In the genomic region with DNA sequence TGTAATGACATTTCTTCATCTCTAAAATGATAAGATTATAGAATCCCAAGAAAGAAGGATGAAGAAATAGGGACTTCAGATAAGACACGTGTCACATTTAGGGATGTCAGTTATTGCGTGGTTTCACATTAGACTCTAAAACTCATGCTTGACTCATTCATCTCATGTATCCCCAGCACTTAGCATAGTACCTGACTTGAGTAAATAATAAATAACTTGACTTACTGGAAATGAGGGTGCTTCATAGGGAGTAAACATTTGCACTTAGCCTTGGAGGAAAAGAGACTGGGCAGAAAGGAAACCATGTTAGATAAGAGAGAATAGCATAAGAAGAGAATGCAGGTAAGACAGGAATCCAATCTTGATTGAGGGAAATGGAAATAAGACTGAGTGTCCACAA, we compare ENCODE assay signal across 24 cellular contexts. TPM values are rescaled to one million over a fixed set of nuclear protein-coding genes. Genes with fewer than 3 reads are reported as not detected.
"Had no signal": no experiment of that assay in that cellular context is flagged by ENCODE, and none has a peak within 500 bp of the region (broad histone marks: within the 10 kb centered on the region; RNA-seq: fewer than 3 reads in every experiment).

No MANE protein-coding gene starts in this region.

- H3K27ac ChIP-seq: brain microvascular endothelial cell, coronary artery, tibial nerve, vagina, VCaP had no signal

- H3K4me3 ChIP-seq: coronary artery, tibial nerve, vagina had no signal

- H3K27me3 Mint-ChIP-seq: activated naive CD8-positive, alpha-beta T cell treated with anti-CD3 and anti-CD28 coated beads, Interleukin-2, amount 10 ng/mL, durations not matched to agents 7 days and 5 days; central memory CD8-positive, alpha-beta T cell had no signal

- H3K4me3 Mint-ChIP-seq: activated naive CD8-positive, alpha-beta T cell treated with anti-CD3 and anti-CD28 coated beads, Interleukin-2, amount 10 ng/mL, durations not matched to agents 7 days and 5 days; central memory CD8-positive, alpha-beta T cell; nephron had no signal

- H3K27ac Mint-ChIP-seq: activated naive CD8-positive, alpha-beta T cell treated with anti-CD3 and anti-CD28 coated beads, Interleukin-2, amount 10 ng/mL, durations not matched to agents 7 days and 5 days; nephron had no signal

- H3K4me1 ChIP-seq: vagina had no signal

- H3K27me3 ChIP-seq: brain microvascular endothelial cell, tibial nerve, vagina had no signal

- DNase-seq: activated CD4-positive, alpha-beta T cell treated with anti-CD3 and anti-CD28 coated beads for 1 hour; activated CD8-positive, alpha-beta memory T cell treated with anti-CD3 and anti-CD28 coated beads for 24 hours; activated CD8-positive, alpha-beta memory T cell treated with anti-CD3 and anti-CD28 coated beads, Interleukin-2, amount 50 U/mL, for 48 hours; activated naive CD8-positive, alpha-beta T cell treated with anti-CD3 and anti-CD28 coated beads, Interleukin-2, amount 10 ng/mL, durations not matched to agents 7 days and 5 days; anterior cingulate cortex; brain microvascular endothelial cell; hypothalamus; islet precursor cell; midbrain; nucleus accumbens; stimulated activated naive CD4-positive, alpha-beta T cell treated with Interleukin-2 at 50 U/mL for 16 hours; substantia nigra; T-helper 1 cell; T-helper 9 cell had no signal

- H3K9me3 ChIP-seq: tibial nerve, vagina had no signal

- H3K36me3 ChIP-seq: brain microvascular endothelial cell, vagina had no signal

- H3K9me3 Mint-ChIP-seq: activated naive CD8-positive, alpha-beta T cell treated with anti-CD3 and anti-CD28 coated beads, Interleukin-2, amount 10 ng/mL, durations not matched to agents 7 days and 5 days; central memory CD8-positive, alpha-beta T cell; nephron had no signal

RNA-seq across cellular contexts. Expression of a gene that starts 37.4 kb away (rescaled TPM):
- total RNA-seq: activated naive CD8-positive, alpha-beta T cell treated with anti-CD3 and anti-CD28 coated beads, Interleukin-2, amount 10 ng/mL, durations not matched to agents 7 days and 5 days; lung microvascular endothelial cell; vagina had no signal
- polyA plus RNA-seq: esophagus had no signal

RNA-seq across cellular contexts. Expression of a gene that starts 51.6 kb away (rescaled TPM):
- total RNA-seq: activated naive CD8-positive, alpha-beta T cell treated with anti-CD3 and anti-CD28 coated beads, Interleukin-2, amount 10 ng/mL, durations not matched to agents 7 days and 5 days; frontal cortex; lung microvascular endothelial cell; renal cortical epithelial cell; tibial nerve; vagina had no signal
- polyA plus RNA-seq: esophagus had no signal
